In the genomic region with DNA sequence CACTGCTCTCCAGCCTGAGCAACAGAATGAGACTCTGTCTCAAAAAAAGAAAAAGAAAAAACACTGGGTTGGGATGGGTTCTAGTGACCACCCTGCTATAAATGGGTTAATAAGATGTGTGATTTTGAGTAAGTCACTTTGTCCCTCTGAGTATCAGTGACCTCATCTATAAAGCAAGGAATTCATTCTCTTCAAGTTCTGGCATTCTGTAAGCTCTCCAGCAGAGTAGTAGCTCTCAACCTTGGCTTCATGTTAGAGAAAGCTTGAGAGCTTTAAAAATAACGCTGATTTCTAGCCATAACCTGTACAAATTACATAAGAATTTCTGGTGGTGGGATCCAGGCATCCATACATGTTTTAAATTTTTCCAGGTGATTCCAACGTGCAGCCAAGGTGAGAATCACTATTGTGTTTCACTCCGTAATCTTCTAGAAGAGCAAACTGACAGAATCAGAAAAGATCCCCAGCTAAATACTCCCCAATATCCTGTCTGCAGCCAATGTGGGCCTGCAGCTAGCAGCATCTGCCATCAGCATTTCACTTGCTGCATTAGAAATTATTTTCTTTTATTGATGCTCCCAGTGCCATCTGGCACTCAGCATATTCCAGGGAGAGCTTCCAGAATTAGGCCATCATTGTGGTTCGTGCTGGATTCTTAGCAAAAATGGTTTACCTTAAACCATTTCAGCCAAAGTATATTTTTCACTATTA, we compare ENCODE assay signal across 17 cellular contexts.
"Had no signal": no experiment of that assay in that cellular context is flagged by ENCODE, and none has a peak within 500 bp of the region (broad histone marks: within the 10 kb centered on the region; RNA-seq: fewer than 3 reads in every experiment).

No MANE protein-coding gene starts in this region.

- H2AFZ ChIP-seq: hepatocyte had no signal

- H3K4me3 ChIP-seq: body of pancreas, hepatocyte, pancreas, sigmoid colon, tibial artery, vagina had no signal

- DNase-seq: activated CD4-positive, alpha-beta T cell treated with anti-CD3 and anti-CD28 coated beads, Interleukin-2, amount 50 U/mL, for 1 hour; activated CD8-positive, alpha-beta memory T cell treated with anti-CD3 and anti-CD28 coated beads for 24 hours; activated gamma-delta T cell treated with Interleukin-2 at 50 U/mL for 16 hours; amniotic stem cell; body of pancreas; effector memory CD4-positive, alpha-beta T cell; islet precursor cell; mesenchymal stem cell; naive thymus-derived CD8-positive, alpha-beta T cell; pancreas; sigmoid colon; T1000; tibial artery had no signal

- H3K36me3 ChIP-seq: pancreas, sigmoid colon, tibial artery, vagina had no signal

- H3K79me2 ChIP-seq: hepatocyte had no signal

- H3K27me3 ChIP-seq: body of pancreas, hepatocyte, pancreas, sigmoid colon, tibial artery, vagina had no signal

- H3K9me3 ChIP-seq: body of pancreas, pancreas, vagina had no signal

- H3K27ac ChIP-seq: body of pancreas, hepatocyte, pancreas, sigmoid colon, tibial artery, vagina had no signal

- H3K4me2 ChIP-seq: hepatocyte had no signal

- ATAC-seq: activated CD4-positive, CD25-positive, alpha-beta regulatory T cell treated with anti-CD3 and anti-CD28 coated beads, Interleukin-2, amount 50 U/mL, for 24 hours; body of pancreas; naive thymus-derived CD8-positive, alpha-beta T cell; pancreas; stimulated activated memory B cell treated with anti-CD40 and anti-IgM and Interleukin-4, amounts not matched to agents 10 μg/mL and 1 μg/mL and 100 μg/mL, for 72 hours had no signal
